ENCODE assay signal across 12 cellular contexts in the genomic region with DNA sequence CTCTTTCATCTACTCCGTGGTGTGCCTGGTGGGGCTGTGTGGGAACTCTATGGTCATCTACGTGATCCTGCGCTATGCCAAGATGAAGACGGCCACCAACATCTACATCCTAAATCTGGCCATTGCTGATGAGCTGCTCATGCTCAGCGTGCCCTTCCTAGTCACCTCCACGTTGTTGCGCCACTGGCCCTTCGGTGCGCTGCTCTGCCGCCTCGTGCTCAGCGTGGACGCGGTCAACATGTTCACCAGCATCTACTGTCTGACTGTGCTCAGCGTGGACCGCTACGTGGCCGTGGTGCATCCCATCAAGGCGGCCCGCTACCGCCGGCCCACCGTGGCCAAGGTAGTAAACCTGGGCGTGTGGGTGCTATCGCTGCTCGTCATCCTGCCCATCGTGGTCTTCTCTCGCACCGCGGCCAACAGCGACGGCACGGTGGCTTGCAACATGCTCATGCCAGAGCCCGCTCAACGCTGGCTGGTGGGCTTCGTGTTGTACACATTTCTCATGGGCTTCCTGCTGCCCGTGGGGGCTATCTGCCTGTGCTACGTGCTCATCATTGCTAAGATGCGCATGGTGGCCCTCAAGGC. TPM values are rescaled to one million over a fixed set of nuclear protein-coding genes. Genes with fewer than 3 reads are reported as not detected.
A peak's percentile ranks its signal among the peaks of the same experiment; 100 is the strongest.
DNase-seq lines count a peak whose midpoint lies in the region; ATAC-seq and TF ChIP-seq lines count a peak whose summit lies in the region.
"Had no signal": no experiment of that assay in that cellular context is flagged by ENCODE, and none has a peak within 500 bp of the region (broad histone marks: within the 10 kb centered on the region; RNA-seq: fewer than 3 reads in every experiment).

No MANE protein-coding gene starts in this region.

- H3K9me3 ChIP-seq in HUES64 (ENCODE audit: insufficient read depth, low read depth, low read length) = peaks cover 9% of the 10 kb centered on the region

- H3K4me3 ChIP-seq in HUES64 (ENCODE audit: low read length) (peak overlapping the region; percentile 44), kidney epithelial cell (ENCODE audit: low read depth, low read length) (peak overlapping the region; percentile 33)

- peaks cover 14% of the 10 kb centered on the region for H3K4me1 ChIP-seq in HUES64 (ENCODE audit: insufficient read depth, low read length)

- H3K27me3 Mint-ChIP-seq in central memory CD8-positive, alpha-beta T cell = peaks cover 79% of the 10 kb centered on the region
- H3K27me3 Mint-ChIP-seq in stimulated activated naive B cell treated with anti-CD40 and anti-IgM and Interleukin-4, amounts not matched to agents 10 μg/mL and 1 μg/mL and 100 μg/mL, for 72 hours = peaks cover 48 to 64% of the 10 kb centered on the region in 2 donors

- WGBS in HUES64 = 14% methylated on average over 39 of the region's 39 CpGs

- H3K4me1 Mint-ChIP-seq in central memory CD8-positive, alpha-beta T cell = peaks cover 25% of the 10 kb centered on the region
- peaks cover 2 to 13% of the 10 kb centered on the region in 2 donors for H3K4me1 Mint-ChIP-seq in stimulated activated naive B cell treated with anti-CD40 and anti-IgM and Interleukin-4, amounts not matched to agents 10 μg/mL and 1 μg/mL and 100 μg/mL, for 72 hours

- H3K4me3 Mint-ChIP-seq in central memory CD8-positive, alpha-beta T cell = peak overlapping the region; percentile 21
- no peak overlapping the region for H3K4me3 Mint-ChIP-seq in stimulated activated naive B cell treated with anti-CD40 and anti-IgM and Interleukin-4, amounts not matched to agents 10 μg/mL and 1 μg/mL and 100 μg/mL, for 72 hours
- H3K4me3 Mint-ChIP-seq: neural crest cell; T-helper 1 cell treated with Interleukin-12 subunit alpha and Interleukin-12 subunit beta and Interleukin-4 antibody, amounts not matched to agents 30 μg/mL and 1 μg/mL, for 36 hours had no signal

- H3K9ac ChIP-seq in HUES64 (ENCODE audit: low read depth, low read length) = no peak overlapping the region

- H3K27ac Mint-ChIP-seq in central memory CD8-positive, alpha-beta T cell (ENCODE audit: low read depth) = peak overlapping the region; percentile 26
- H3K27ac Mint-ChIP-seq in stimulated activated naive B cell treated with anti-CD40 and anti-IgM and Interleukin-4, amounts not matched to agents 10 μg/mL and 1 μg/mL and 100 μg/mL, for 72 hours = peak overlapping the region; percentile 65
- H3K27ac Mint-ChIP-seq: T-helper 1 cell treated with Interleukin-12 subunit alpha and Interleukin-12 subunit beta and Interleukin-4 antibody, amounts not matched to agents 30 μg/mL and 1 μg/mL, for 36 hours had no signal

- ATAC-seq in central memory CD8-positive, alpha-beta T cell (replicated peaks; ENCODE audit: extremely low read depth, poor library complexity, severe bottlenecking) = no peak
- no peak for ATAC-seq in stimulated activated naive B cell treated with anti-CD40 and anti-IgM and Interleukin-4, amounts not matched to agents 10 μg/mL and 1 μg/mL and 100 μg/mL, for 72 hours (replicated peaks)
- ATAC-seq in HG02973 (IDR thresholded peaks at IDR 0.05; ENCODE audit: unreplicated experiment) = no peak
- ATAC-seq in GM19397 (IDR thresholded peaks at IDR 0.05; ENCODE audit: unreplicated experiment) = no peak

- peaks cover 98% of the 10 kb centered on the region for H3K27me3 ChIP-seq in HUES64 (ENCODE audit: insufficient read depth, low read length)
- peaks cover 24% of the 10 kb centered on the region for H3K27me3 ChIP-seq in kidney epithelial cell (ENCODE audit: control insufficient read depth, insufficient read depth, low read length)

- TF ChIP-seq CTCF in kidney epithelial cell (IDR thresholded peaks at IDR 0.05; ENCODE audit: insufficient read depth, low read length, poor library complexity, severe bottlenecking) = no peak

- no peak overlapping the region for H3K27ac ChIP-seq in HUES64 (ENCODE audit: low read depth, low read length)

- H3K9me3 Mint-ChIP-seq in central memory CD8-positive, alpha-beta T cell = no peaks in the 10 kb centered on the region
- H3K9me3 Mint-ChIP-seq in stimulated activated naive B cell treated with anti-CD40 and anti-IgM and Interleukin-4, amounts not matched to agents 10 μg/mL and 1 μg/mL and 100 μg/mL, for 72 hours = peaks cover 4% of the 10 kb centered on the region in 2 donors
- H3K9me3 Mint-ChIP-seq: T-helper 1 cell treated with Interleukin-12 subunit alpha and Interleukin-12 subunit beta and Interleukin-4 antibody, amounts not matched to agents 30 μg/mL and 1 μg/mL, for 36 hours had no signal

- H3K36me3 ChIP-seq in HUES64 (ENCODE audit: insufficient read depth, low read length) = no peaks in the 10 kb centered on the region
- no peaks in the 10 kb centered on the region for H3K36me3 ChIP-seq in kidney epithelial cell (ENCODE audit: control insufficient read depth, insufficient read depth, low read length)

- H3K36me3 Mint-ChIP-seq in central memory CD8-positive, alpha-beta T cell (ENCODE audit: insufficient read depth) = no peaks in the 10 kb centered on the region
- peaks cover 1 to 5% of the 10 kb centered on the region in 2 donors for H3K36me3 Mint-ChIP-seq in stimulated activated naive B cell treated with anti-CD40 and anti-IgM and Interleukin-4, amounts not matched to agents 10 μg/mL and 1 μg/mL and 100 μg/mL, for 72 hours

- DNase-seq in central memory CD8-positive, alpha-beta T cell (ENCODE audit: low spot score in 2 of 2) = no peak
- no peak for DNase-seq in kidney epithelial cell (ENCODE audit: low read depth)
- no peak for DNase-seq in stimulated activated naive B cell treated with anti-CD40 and anti-IgM and Interleukin-4, amounts not matched to agents 10 μg/mL and 1 μg/mL and 100 μg/mL, for 72 hours
- DNase-seq in NCI-H524 treated with DMSO at 0.1 percent for 48 hours (lab: John Stamatoyannopoulos, UW) = no peak
- no peak for DNase-seq in NCI-H748 treated with DMSO at 0.1 percent for 48 hours (lab: John Stamatoyannopoulos, UW)
- DNase-seq: cerebellar nuclear complex, NCI-H1048 had no signal

RNA-seq across cellular contexts. Expression of gene SSTR1, which starts 2.0 kb away (rescaled TPM):
- polyA plus RNA-seq in HUES64 (2013, experiment 1 of 2) = 0.10 TPM
- 0.13 TPM for polyA plus RNA-seq in HUES64 (2013, experiment 2 of 2)
- total RNA-seq in kidney epithelial cell = 0.21 and 0.67 TPM in 2 replicates
- total RNA-seq: neural crest cell had no signal

RNA-seq across cellular contexts. Expression of gene CLEC14A, which starts 46.2 kb away (rescaled TPM):
- polyA plus RNA-seq in HUES64 (2013, experiment 1 of 2) = not detected
- polyA plus RNA-seq in HUES64 (2013, experiment 2 of 2) = 0.13 TPM
- 0.27 and 0.58 TPM in 2 replicates for total RNA-seq in kidney epithelial cell
- total RNA-seq: neural crest cell had no signal
